28 cellular contexts compared by ENCODE assay signal in the genomic region with DNA sequence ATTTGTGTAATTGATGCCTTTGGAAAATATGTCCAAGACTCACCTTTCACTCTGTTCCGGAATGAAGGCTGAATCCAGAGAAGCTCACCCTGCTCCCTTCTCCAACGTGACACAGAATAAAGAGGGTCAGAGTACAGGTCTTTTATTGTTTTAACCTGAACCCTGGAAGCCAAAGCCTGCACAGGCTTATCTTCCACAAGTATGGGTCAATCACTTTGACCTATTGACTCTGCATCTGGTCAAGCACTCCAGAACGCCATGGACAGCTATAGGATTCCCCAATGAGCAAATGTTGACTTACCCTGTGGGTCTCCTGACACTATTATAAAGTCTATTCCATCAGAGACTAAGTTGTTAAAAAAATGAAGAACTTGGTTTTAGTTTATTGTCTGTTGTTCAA.
"Had no signal": no experiment of that assay in that cellular context is flagged by ENCODE, and none has a peak within 500 bp of the region (broad histone marks: within the 10 kb centered on the region; RNA-seq: fewer than 3 reads in every experiment).

No MANE protein-coding gene starts in this region.

- H3K27ac ChIP-seq: ascending aorta, breast epithelium, cardiac muscle cell, colonic mucosa, gastroesophageal sphincter had no signal

- FAIRE-seq: endometrium, endothelial cell of umbilical vein had no signal

- H3K4me3 ChIP-seq: ascending aorta, breast epithelium, cardiac muscle cell, colonic mucosa, esophagus squamous epithelium, gastroesophageal sphincter had no signal

- H3K36me3 ChIP-seq: ascending aorta, breast epithelium, cardiac muscle cell, colonic mucosa, esophagus squamous epithelium, gastroesophageal sphincter had no signal

- H3K27me3 ChIP-seq: ascending aorta, breast epithelium, cardiac muscle cell, colonic mucosa, esophagus squamous epithelium, gastroesophageal sphincter had no signal

- H3K9me3 ChIP-seq: ascending aorta, colonic mucosa had no signal

- ATAC-seq: activated CD4-positive, alpha-beta T cell treated with anti-CD3 and anti-CD28 coated beads for 36 hours; activated naive CD4-positive, alpha-beta T cell treated with anti-CD3 and anti-CD28 coated beads, Interleukin-2, amount 50 U/mL, for 72 hours; activated T-cell treated with anti-CD3 and anti-CD28 coated beads, Interleukin-2, amount 50 U/mL, for 72 hours; gastroesophageal sphincter had no signal

- H3K4me1 ChIP-seq: ascending aorta, colonic mucosa, gastroesophageal sphincter had no signal

- DNase-seq: activated CD4-positive, alpha-beta memory T cell treated with anti-CD3 and anti-CD28 coated beads for 36 hours; activated CD4-positive, alpha-beta T cell treated with anti-CD3 and anti-CD28 coated beads for 36 hours; activated CD4-positive, alpha-beta T cell treated with anti-CD3 and anti-CD28 coated beads, Interleukin-2, amount 10 ng/mL, durations not matched to agents 24 days and 14 days; activated CD4-positive, CD25-positive, alpha-beta regulatory T cell; activated CD4-positive, CD25-positive, alpha-beta regulatory T cell treated with anti-CD3 and anti-CD28 coated beads, Interleukin-2, amount 50 U/mL, for 72 hours; activated CD8-positive, alpha-beta memory T cell treated with anti-CD3 and anti-CD28 coated beads, Interleukin-2, amount 50 U/mL, for 48 hours; activated gamma-delta T cell; activated naive CD4-positive, alpha-beta T cell; activated naive CD4-positive, alpha-beta T cell treated with anti-CD3 and anti-CD28 coated beads, Interleukin-2, amount 10 ng/mL, durations not matched to agents 7 days and 5 days; activated naive CD8-positive, alpha-beta T cell treated with anti-CD3 and anti-CD28 coated beads, Interleukin-2, amount 10 ng/mL, durations not matched to agents 7 days and 5 days; activated T-cell treated with anti-CD3 and anti-CD28 coated beads for 4 hours; activated T-cell treated with anti-CD3 and anti-CD28 coated beads, Interleukin-2, amount 50 U/mL, for 24 hours; activated T-cell treated with anti-CD3 and anti-CD28 coated beads, Interleukin-2, amount 50 U/mL, for 72 hours; central memory CD4-positive, alpha-beta T cell; cerebellar nuclear complex; colonic mucosa; effector CD8-positive, alpha-beta T cell; esophagus squamous epithelium; foreskin melanocyte; head of caudate nucleus; T-helper 2 cell had no signal
